16 cellular contexts compared by ENCODE assay signal in the genomic region with DNA sequence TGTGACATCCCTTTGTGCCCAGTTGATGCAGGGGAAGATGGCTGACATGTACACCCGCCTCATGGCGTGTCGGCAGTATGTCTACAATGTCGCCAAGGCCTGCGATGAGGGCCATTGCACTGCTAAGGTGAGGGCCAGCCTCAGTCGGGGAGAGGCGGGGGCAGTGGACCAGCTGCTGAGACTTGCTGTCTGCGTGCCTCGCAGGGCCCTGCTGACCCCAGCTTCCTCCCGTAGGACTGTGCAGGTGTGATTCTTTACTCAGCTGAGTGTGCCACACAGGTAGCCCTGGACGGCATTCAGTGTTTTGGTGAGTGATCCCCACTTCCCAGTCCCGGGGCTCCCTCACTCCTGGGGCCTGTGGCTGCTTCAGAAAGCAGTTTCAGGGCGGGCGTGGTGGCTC. TPM values are rescaled to one million over a fixed set of nuclear protein-coding genes. Genes with fewer than 3 reads are reported as not detected.
A peak's percentile ranks its signal among the peaks of the same experiment; 100 is the strongest.
DNase-seq lines count a peak whose midpoint lies in the region; ATAC-seq, FAIRE-seq and TF ChIP-seq lines count a peak whose summit lies in the region.
"Had no signal": no experiment of that assay in that cellular context is flagged by ENCODE, and none has a peak within 500 bp of the region (broad histone marks: within the 10 kb centered on the region; RNA-seq: fewer than 3 reads in every experiment).

No MANE protein-coding gene starts in this region.

- POLR2A ChIA-PET in RWPE1 (lab: Yijun Ruan, JAX; ENCODE audit: low non-redundant PET): no interaction called here

- TF ChIP-seq CTCF in RWPE1 (conservative IDR thresholded peaks at IDR 0.05; ENCODE audit: low read depth): no peak

- ATAC-seq in GM21786 (IDR thresholded peaks at IDR 0.05; ENCODE audit: unreplicated experiment): no peak
- ATAC-seq: CD8-positive, alpha-beta T cell had no signal

- DNase-seq in GM12891 (ENCODE audit: insufficient read length, low spot score) (no peak), RWPE1 (ENCODE audit: low spot score) (no peak), posterior vena cava (ENCODE audit: low spot score) (peak; percentile 63), NCI-H69 (lab: John Stamatoyannopoulos, UW) (no peak), SHP77 (lab: John Stamatoyannopoulos, UW) (no peak)
- DNase-seq: Calu3; CD8-positive, alpha-beta T cell; DMS79 treated with DMSO at 0.1 percent for 48 hours; GF-D8; GM23248; HCEC 1CT; KBM-7 had no signal

- no peak for FAIRE-seq in GM12891 (lab: Jason Lieb, UNC)
- FAIRE-seq: H54 had no signal

- CTCF ChIA-PET in RWPE1 (lab: Yijun Ruan, JAX): no interaction called here

- intact Hi-C loops in posterior vena cava (cut with DNase I): no loop called here

- peak overlapping the region; percentile 36 for H3K27ac ChIP-seq in RWPE1
- H3K27ac ChIP-seq: BLaER1 treated with 17β-estradiol and CSF1 and Interleukin-3, amounts not matched to agents 10 nM and 100 nM; GM23248; HL-60 had no signal

- 0 out of 2 replicates have a peak, but pooled peaks have one; percentile 4 for TF ChIP-seq POLR2A in GM12891 (IDR thresholded peaks at IDR 0.05; ENCODE audit: low read depth, low read length)

TF ChIP-seq in GM12891, 5 proteins besides CTCF, POLR2A, EP300 and RAD21:
- TF ChIP-seq POU2F2 (IDR thresholded peaks at IDR 0.05; ENCODE audit: low read depth, low read length) (no peak), SPI1 (IDR thresholded peaks at IDR 0.05; ENCODE audit: low read depth, low read length) (no peak), PAX5 (IDR thresholded peaks at IDR 0.05; ENCODE audit: insufficient read depth, low read length, severe bottlenecking) (no peak), POLR2AphosphoS5 (IDR thresholded peaks at IDR 0.05; ENCODE audit: low read depth, low read length) (no peak), TAF1 (IDR thresholded peaks at IDR 0.05; ENCODE audit: low read depth, low read length) (no peak)
TF ChIP-seq in GM12891: peak in this region for 0.

RNA-seq across cellular contexts. Expression of a gene that starts 10.5 kb away (rescaled TPM):
- 22.9 TPM for polyA plus RNA-seq in GM12891 (2012; ENCODE audit: low read depth, missing spikeins)
- 10 to 100 TPM; 24.3 to 38.9 TPM for total RNA-seq in posterior vena cava

RNA-seq across cellular contexts. Expression of a gene that starts 24.7 kb away (rescaled TPM):
- polyA plus RNA-seq in GM12891 (2012; ENCODE audit: low read depth, missing spikeins): 10.3 TPM
- total RNA-seq in posterior vena cava: 10 to 100 TPM; 11.9 to 13.8 TPM

RNA-seq across cellular contexts. Expression of a gene that starts 33.5 kb away (rescaled TPM):
- 19.9 TPM for polyA plus RNA-seq in GM12891 (2012; ENCODE audit: low read depth, missing spikeins)
- total RNA-seq in posterior vena cava: 1 to 10 TPM; 5.4 to 8.4 TPM

RNA-seq across cellular contexts. Expression of a gene that starts 54.7 kb away (rescaled TPM):
- polyA plus RNA-seq in GM12891 (2012; ENCODE audit: low read depth, missing spikeins): 5.3 TPM
- 10 to 100 TPM; 11.8 to 15.8 TPM for total RNA-seq in posterior vena cava

RNA-seq across cellular contexts. Expression of a gene that starts 58.0 kb away (rescaled TPM):
- 0.35 TPM for polyA plus RNA-seq in GM12891 (2012; ENCODE audit: low read depth, missing spikeins)
- under 1 TPM; 0.05 to 0.32 TPM for total RNA-seq in posterior vena cava
